10 cellular contexts compared by ENCODE assay signal in genomic region chr17:17186051-17186450, GRCh38. TPM values are rescaled to one million over a fixed set of nuclear protein-coding genes. Genes with fewer than 3 reads are reported as not detected.
DNase-seq lines count a peak whose midpoint lies in the region; ATAC-seq and TF ChIP-seq lines count a peak whose summit lies in the region.
"Had no signal": no experiment of that assay in that cellular context is flagged by ENCODE, and none has a peak within 500 bp of the region (broad histone marks: within the 10 kb centered on the region; RNA-seq: fewer than 3 reads in every experiment).

No MANE protein-coding gene starts in this region.

- no peak for ATAC-seq in CD4-positive, CD25-positive, alpha-beta regulatory T cell (ENCODE audit: low read depth in 2 of 2)
- ATAC-seq in natural killer cell: no peak
- ATAC-seq in HG03196 (IDR thresholded peaks at IDR 0.05; ENCODE audit: unreplicated experiment): no peak
- ATAC-seq in gastrocnemius medialis: no peak
- ATAC-seq: HepG2 had no signal

- no peaks in the 10 kb centered on the region for H3K27me3 ChIP-seq in CD4-positive, CD25-positive, alpha-beta regulatory T cell (ENCODE audit: control insufficient read depth, insufficient read depth, low read length)
- H3K27me3 ChIP-seq in SJCRH30 (no peaks in the 10 kb centered on the region), SK-N-SH (ENCODE audit: insufficient read depth) (no peaks in the 10 kb centered on the region), gastrocnemius medialis (no peaks in the 10 kb centered on the region)

- no peak overlapping the region for H2AFZ ChIP-seq in SK-N-SH (ENCODE audit: low read depth)

- H3K4me3 ChIP-seq in CD4-positive, CD25-positive, alpha-beta regulatory T cell (ENCODE audit: low read depth, low read length): peak overlapping the region; percentile 42
- H3K4me3 ChIP-seq in HEK293 (ENCODE audit: low read depth, low read length): no peak overlapping the region
- H3K4me3 ChIP-seq in SJCRH30: no peak overlapping the region
- no peak overlapping the region for H3K4me3 ChIP-seq in SK-N-SH (ENCODE audit: low read depth in 2 of 2, low read length in 1 of 2)
- no peak overlapping the region for H3K4me3 ChIP-seq in gastrocnemius medialis

- no peaks in the 10 kb centered on the region for H4K20me1 ChIP-seq in SK-N-SH (ENCODE audit: insufficient read depth)

- WGBS in SK-N-SH (ENCODE audit: low lambda C conversion rate): 100% methylated on average over 2 of the region's 3 CpGs

- H3K9me2 ChIP-seq in SK-N-SH: no peaks in the 10 kb centered on the region

- peak overlapping the region; percentile 62 to 99 (median 97) for H3K27ac Mint-ChIP-seq in CD4-positive, CD25-positive, alpha-beta regulatory T cell
- H3K27ac Mint-ChIP-seq in activated naive CD4-positive, alpha-beta T cell treated with anti-CD3 and anti-CD28 coated beads, Interleukin-2, amount 10 ng/mL, durations not matched to agents 7 days and 5 days: peak overlapping the region; percentile 97
- peak overlapping the region; percentile 82 to 84 for H3K27ac Mint-ChIP-seq in natural killer cell

- POLR2A ChIA-PET in HEK293 (lab: Yijun Ruan, JAX) (no interaction called here), SK-N-SH (lab: Yijun Ruan, JAX) (interaction anchor here (0.6 kb wide), 1 partner anchor 509 kb away, joined by 3 read pairs; no protein-coding TSS in a partner anchor)

- H3K9me3 ChIP-seq in CD4-positive, CD25-positive, alpha-beta regulatory T cell (ENCODE audit: control insufficient read depth in 2 of 2, low read length in 2 of 2): no peaks in the 10 kb centered on the region
- H3K9me3 ChIP-seq in HEK293 (ENCODE audit: control insufficient read depth, insufficient read depth, low read depth, low read length): no peaks in the 10 kb centered on the region
- H3K9me3 ChIP-seq in SJCRH30 (replicated peaks): no peaks in the 10 kb centered on the region
- no peaks in the 10 kb centered on the region for H3K9me3 ChIP-seq in SK-N-SH
- H3K9me3 ChIP-seq in gastrocnemius medialis: no peaks in the 10 kb centered on the region

- H3K9me3 Mint-ChIP-seq in CD4-positive, CD25-positive, alpha-beta regulatory T cell: no peaks in the 10 kb centered on the region
- H3K9me3 Mint-ChIP-seq in activated naive CD4-positive, alpha-beta T cell treated with anti-CD3 and anti-CD28 coated beads, Interleukin-2, amount 10 ng/mL, durations not matched to agents 7 days and 5 days: no peaks in the 10 kb centered on the region
- H3K9me3 Mint-ChIP-seq in natural killer cell: no peaks in the 10 kb centered on the region

- peaks cover 31 to 83% (median 56%) of the 10 kb centered on the region in 4 donors for H3K4me1 Mint-ChIP-seq in CD4-positive, CD25-positive, alpha-beta regulatory T cell
- H3K4me1 Mint-ChIP-seq in activated naive CD4-positive, alpha-beta T cell treated with anti-CD3 and anti-CD28 coated beads, Interleukin-2, amount 10 ng/mL, durations not matched to agents 7 days and 5 days: peaks cover 70% of the 10 kb centered on the region
- H3K4me1 Mint-ChIP-seq in natural killer cell: peaks cover 22 to 24% of the 10 kb centered on the region in 2 donors

- no peak for TF ChIP-seq EP300 in SK-N-SH (IDR thresholded peaks at IDR 0.05; ENCODE audit: borderline replicate concordance in 1 of 2, low read depth in 1 of 2, low read length in 1 of 2)

- H3K79me2 ChIP-seq in SK-N-SH (ENCODE audit: insufficient read depth): no peaks in the 10 kb centered on the region

- peak overlapping the region; percentile 74 to 90 (median 76) for H3K4me3 Mint-ChIP-seq in CD4-positive, CD25-positive, alpha-beta regulatory T cell
- H3K4me3 Mint-ChIP-seq in activated naive CD4-positive, alpha-beta T cell treated with anti-CD3 and anti-CD28 coated beads, Interleukin-2, amount 10 ng/mL, durations not matched to agents 7 days and 5 days: peak overlapping the region; percentile 52
- no peak overlapping the region for H3K4me3 Mint-ChIP-seq in natural killer cell

- TF ChIP-seq CTCF in HEK293 (tag by site-specific recombination; IDR thresholded peaks at IDR 0.05) (no peak), natural killer cell (IDR thresholded peaks at IDR 0.05) (no peak), SK-N-SH (IDR thresholded peaks at IDR 0.05) (no peak), gastrocnemius medialis (IDR thresholded peaks at IDR 0.05 in 4 of 5, conservative IDR thresholded peaks at IDR 0.05 in 1 of 5) (no peak)

- in situ Hi-C loops in gastrocnemius medialis (cut with MboI; ENCODE audit: low sequenced_read_pairs in 4 of 4): no loop called here

- no peak for TF ChIP-seq POLR2A in gastrocnemius medialis (IDR thresholded peaks at IDR 0.05)

- peak in 1 of 3 donors; percentile 85 for DNase-seq in CD4-positive, CD25-positive, alpha-beta regulatory T cell
- peak; percentile 73 for DNase-seq in activated naive CD4-positive, alpha-beta T cell treated with anti-CD3 and anti-CD28 coated beads, Interleukin-2, amount 10 ng/mL, durations not matched to agents 7 days and 5 days
- no peak for DNase-seq in natural killer cell
- no peak for DNase-seq in SJCRH30
- no peak for DNase-seq in SK-N-SH
- DNase-seq in gastrocnemius medialis: no peak
- DNase-seq: mesenchymal stem cell had no signal

- no peak overlapping the region for H3K4me2 ChIP-seq in SK-N-SH

- H3K36me3 Mint-ChIP-seq in CD4-positive, CD25-positive, alpha-beta regulatory T cell: peaks cover 26% of the 10 kb centered on the region
- peaks cover 66% of the 10 kb centered on the region for H3K36me3 Mint-ChIP-seq in activated naive CD4-positive, alpha-beta T cell treated with anti-CD3 and anti-CD28 coated beads, Interleukin-2, amount 10 ng/mL, durations not matched to agents 7 days and 5 days
- H3K36me3 Mint-ChIP-seq in natural killer cell: no peaks in the 10 kb centered on the region

- TF ChIP-seq RAD21 in SK-N-SH (IDR thresholded peaks at IDR 0.05; ENCODE audit: low read length): no peak

- peak overlapping the region; percentile 62 for H3K27ac ChIP-seq in CD4-positive, CD25-positive, alpha-beta regulatory T cell (ENCODE audit: insufficient read depth, low read length, poor library complexity, severe bottlenecking)
- no peak overlapping the region for H3K27ac ChIP-seq in HEK293 (ENCODE audit: extremely low read depth, low read depth, low read length)
- H3K27ac ChIP-seq in SJCRH30: no peak overlapping the region
- H3K27ac ChIP-seq in SK-N-SH (ENCODE audit: low read depth in 2 of 2, low read length in 1 of 2): peak overlapping the region in 1 of 2 experiments; percentile 58; a peak in 2 of 4 replicates
- H3K27ac ChIP-seq in gastrocnemius medialis: peak overlapping the region in 2 of 4 donors; percentile 0 to 7

- intact Hi-C loops in natural killer cell (cut with micrococcal nuclease): no loop called here
- intact Hi-C loops in gastrocnemius medialis (cut with DNase I; ENCODE audit: low total_unique reads): no loop called here

- CTCF ChIA-PET in HEK293 (lab: Yijun Ruan, JAX) (interaction anchor here (0.9 kb wide), 1 partner anchor 14 kb away, joined by 4 read pairs; no protein-coding TSS in a partner anchor), SK-N-SH (lab: Yijun Ruan, JAX) (no interaction called here)
- CTCF ChIA-PET in activated naive CD4-positive, alpha-beta T cell treated with anti-CD3 and anti-CD28 coated beads, Interleukin-2, amount 10 ng/mL, durations not matched to agents 7 days and 5 days (lab: Charles Lee): interaction anchor here (1.2 kb wide), 1 partner anchor 20 kb away, joined by 3 read pairs; the partner anchor contains the start of gene PLD6

- H3K36me3 ChIP-seq in CD4-positive, CD25-positive, alpha-beta regulatory T cell (ENCODE audit: control insufficient read depth, insufficient read depth, low read length): peaks cover 50% of the 10 kb centered on the region
- H3K36me3 ChIP-seq in HEK293 (ENCODE audit: control insufficient read depth in 2 of 2, insufficient read depth in 1 of 2, low read length in 2 of 2) (peaks cover 11 to 76% of the 10 kb centered on the region in 2 experiments), SJCRH30 (peaks cover 57% of the 10 kb centered on the region), SK-N-SH (replicated peaks in 1 of 2; ENCODE audit: control insufficient read depth in 1 of 2, insufficient read depth in 2 of 2, low read length in 1 of 2) (peaks cover 16 to 46% of the 10 kb centered on the region in 2 experiments), gastrocnemius medialis (peaks cover 0 to 33% of the 10 kb centered on the region in 2 donors)

- H3K27me3 Mint-ChIP-seq in CD4-positive, CD25-positive, alpha-beta regulatory T cell: no peaks in the 10 kb centered on the region
- H3K27me3 Mint-ChIP-seq in activated naive CD4-positive, alpha-beta T cell treated with anti-CD3 and anti-CD28 coated beads, Interleukin-2, amount 10 ng/mL, durations not matched to agents 7 days and 5 days: no peaks in the 10 kb centered on the region
- H3K27me3 Mint-ChIP-seq in natural killer cell (ENCODE audit: low read depth in 2 of 2): no peaks in the 10 kb centered on the region

- H3K4me1 ChIP-seq in CD4-positive, CD25-positive, alpha-beta regulatory T cell (ENCODE audit: control insufficient read depth, insufficient read depth, low read length, poor library complexity, severe bottlenecking): peaks cover 61% of the 10 kb centered on the region
- H3K4me1 ChIP-seq in HEK293 (ENCODE audit: control insufficient read depth, insufficient read depth, low read length) (no peaks in the 10 kb centered on the region), SJCRH30 (peaks cover 38% of the 10 kb centered on the region), SK-N-SH (ENCODE audit: control insufficient read depth in 1 of 2, insufficient read depth in 2 of 2, low read depth in 1 of 2, low read length in 1 of 2) (peaks cover 8 to 44% of the 10 kb centered on the region in 2 experiments; a peak in 2 of 4 replicates), gastrocnemius medialis (peaks cover 17 to 19% of the 10 kb centered on the region in 2 donors)

- peaks cover 10% of the 10 kb centered on the region for H3F3A ChIP-seq in SK-N-SH (replicated peaks; ENCODE audit: insufficient read depth)

- no peak overlapping the region for H3K9ac ChIP-seq in SK-N-SH

RNA-seq across cellular contexts. Expression of gene PLD6, which starts 20.1 kb away (rescaled TPM):
- 9.4 TPM for total RNA-seq in CD4-positive, CD25-positive, alpha-beta regulatory T cell
- 10 to 100 TPM in 3 of 4 donors, 1 to 10 TPM in 1; 8.9 to 19.3 (median 16.0) TPM for polyA plus RNA-seq in CD4-positive, CD25-positive, alpha-beta regulatory T cell
- total RNA-seq in natural killer cell (1 to 10 TPM in 1 of 3 donors, under 1 TPM in 2; 0.45 to 1.7 (median 0.84) TPM), gastrocnemius medialis (1 to 10 TPM; 1.9 to 5.1 (median 2.7) TPM)
- total RNA-seq in SJCRH30 (2014; rRNA removed; shearing (Covaris generic)): 26.0 and 26.2 TPM in 2 replicates
- polyA plus RNA-seq in SK-N-SH (2012; rRNA removed): 3.7 and 4.5 TPM in 2 replicates
- polyA plus RNA-seq in SK-N-SH (2012; cell fraction: cytosol; rRNA removed): 4.3 and 4.9 TPM in 2 replicates
- polyA plus RNA-seq in SK-N-SH (2012; cell fraction: nucleus; rRNA removed): 3.8 and 6.5 TPM in 2 replicates

RNA-seq across cellular contexts. Expression of gene FLCN, which starts 50.9 kb away (rescaled TPM):
- total RNA-seq in CD4-positive, CD25-positive, alpha-beta regulatory T cell: 60.5 TPM
- 10 to 100 TPM in 1 of 4 donors, 1 to 10 TPM in 3; 6.6 to 10.9 (median 7.6) TPM for polyA plus RNA-seq in CD4-positive, CD25-positive, alpha-beta regulatory T cell
- 10 to 100 TPM; 26.7 to 43.6 (median 33.8) TPM for total RNA-seq in natural killer cell
- total RNA-seq in SJCRH30 (2014; rRNA removed; shearing (Covaris generic)): 110 and 121 TPM in 2 replicates
- polyA plus RNA-seq in SK-N-SH (2012; rRNA removed): 14.6 and 18.0 TPM in 2 replicates
- polyA plus RNA-seq in SK-N-SH (2012; cell fraction: cytosol; rRNA removed): 3.8 and 5.7 TPM in 2 replicates
- polyA plus RNA-seq in SK-N-SH (2012; cell fraction: nucleus; rRNA removed): 83.5 and 87.5 TPM in 2 replicates
- 10 to 100 TPM; 31.7 to 62.0 (median 39.2) TPM for total RNA-seq in gastrocnemius medialis
